14 cellular contexts compared by ENCODE assay signal in genomic region chr16:50974438-50975036, GRCh38.
"Had no signal": no experiment of that assay in that cellular context is flagged by ENCODE, and none has a peak within 500 bp of the region (broad histone marks: within the 10 kb centered on the region; RNA-seq: fewer than 3 reads in every experiment).

No MANE protein-coding gene starts in this region.

- H3K4me1 Mint-ChIP-seq: activated naive CD4-positive, alpha-beta T cell treated with anti-CD3 and anti-CD28 coated beads, Interleukin-2, amount 10 ng/mL, durations not matched to agents 7 days and 5 days; endodermal cell had no signal

- DNase-seq: activated naive CD4-positive, alpha-beta T cell treated with anti-CD3 and anti-CD28 coated beads, Interleukin-2, amount 10 ng/mL, durations not matched to agents 7 days and 5 days; dermis blood vessel endothelial cell; endodermal cell; hippocampal formation; lower lobe of right lung; midbrain; naive B cell; retina; transverse colon had no signal

- FAIRE-seq: pancreas, TTC549 had no signal

- H3K27ac Mint-ChIP-seq: activated naive CD4-positive, alpha-beta T cell treated with anti-CD3 and anti-CD28 coated beads, Interleukin-2, amount 10 ng/mL, durations not matched to agents 7 days and 5 days; activated T-helper 2 cell treated with anti-CD3 and anti-CD28 coated beads, Interferon-gamma antibody, Interleukin-2, Interleukin-4, amounts not matched to agents 10 μg/mL and 5 μg/mL and 100 μg/mL, durations not matched to agents 14 hours and 24 hours and 36 hours; endodermal cell; T-helper 1 cell treated with Interleukin-12 subunit alpha and Interleukin-12 subunit beta and Interleukin-4 antibody, amounts not matched to agents 30 μg/mL and 1 μg/mL, for 36 hours had no signal

- H3K9me3 Mint-ChIP-seq: activated naive CD4-positive, alpha-beta T cell treated with anti-CD3 and anti-CD28 coated beads, Interleukin-2, amount 10 ng/mL, durations not matched to agents 7 days and 5 days; activated T-helper 2 cell treated with anti-CD3 and anti-CD28 coated beads, Interferon-gamma antibody, Interleukin-2, Interleukin-4, amounts not matched to agents 10 μg/mL and 5 μg/mL and 100 μg/mL, durations not matched to agents 14 hours and 24 hours and 36 hours; T-helper 1 cell treated with Interleukin-12 subunit alpha and Interleukin-12 subunit beta and Interleukin-4 antibody, amounts not matched to agents 30 μg/mL and 1 μg/mL, for 36 hours had no signal

- H3K4me3 Mint-ChIP-seq: activated naive CD4-positive, alpha-beta T cell treated with anti-CD3 and anti-CD28 coated beads, Interleukin-2, amount 10 ng/mL, durations not matched to agents 7 days and 5 days; endodermal cell; naive B cell; T-helper 1 cell treated with Interleukin-12 subunit alpha and Interleukin-12 subunit beta and Interleukin-4 antibody, amounts not matched to agents 30 μg/mL and 1 μg/mL, for 36 hours had no signal

- H3K4me3 ChIP-seq: lower lobe of right lung, pancreas, transverse colon had no signal

- H3K36me3 Mint-ChIP-seq: activated naive CD4-positive, alpha-beta T cell treated with anti-CD3 and anti-CD28 coated beads, Interleukin-2, amount 10 ng/mL, durations not matched to agents 7 days and 5 days; naive B cell had no signal

- ATAC-seq: activated CD4-positive, CD25-positive, alpha-beta regulatory T cell treated with anti-CD3 and anti-CD28 coated beads, Interleukin-2, amount 50 U/mL, for 24 hours; lower lobe of right lung had no signal
